ENCODE assay signal across 18 cellular contexts in genomic region chr11:91761406-91762027, GRCh38.
"Had no signal": no experiment of that assay in that cellular context is flagged by ENCODE, and none has a peak within 500 bp of the region (broad histone marks: within the 10 kb centered on the region; RNA-seq: fewer than 3 reads in every experiment).

No MANE protein-coding gene starts in this region.

- H3K27me3 Mint-ChIP-seq: activated B cell treated with CpG ODN at 0.5 μM for 24 hours; activated CD4-positive, alpha-beta T cell treated with anti-CD3 and anti-CD28 coated beads, Interleukin-2, amount 10 ng/mL, durations not matched to agents 7 days and 5 days; activated naive CD8-positive, alpha-beta T cell treated with anti-CD3 and anti-CD28 coated beads for 36 hours; naive thymus-derived CD4-positive, alpha-beta T cell; stimulated activated memory B cell treated with anti-CD40 and anti-IgM and Interleukin-4, amounts not matched to agents 10 μg/mL and 1 μg/mL and 100 μg/mL, for 72 hours had no signal

- H3K4me1 Mint-ChIP-seq: activated B cell treated with CpG ODN at 0.5 μM for 24 hours; activated CD4-positive, alpha-beta T cell treated with anti-CD3 and anti-CD28 coated beads, Interleukin-2, amount 10 ng/mL, durations not matched to agents 7 days and 5 days; activated naive CD8-positive, alpha-beta T cell treated with anti-CD3 and anti-CD28 coated beads for 36 hours; immature natural killer cell; naive thymus-derived CD4-positive, alpha-beta T cell; stimulated activated memory B cell treated with anti-CD40 and anti-IgM and Interleukin-4, amounts not matched to agents 10 μg/mL and 1 μg/mL and 100 μg/mL, for 72 hours had no signal

- H3K27me3 ChIP-seq: brain microvascular endothelial cell had no signal

- DNase-seq: activated B cell treated with CpG ODN at 0.5 μM for 24 hours; activated CD4-positive, alpha-beta T cell treated with anti-CD3 and anti-CD28 coated beads, Interleukin-2, amount 10 ng/mL, durations not matched to agents 7 days and 5 days; activated CD8-positive, alpha-beta memory T cell treated with anti-CD3 and anti-CD28 coated beads, Interleukin-2, amount 50 U/mL, for 48 hours; activated gamma-delta T cell treated with Interleukin-2 at 50 U/mL for 16 hours; activated naive CD8-positive, alpha-beta T cell treated with anti-CD3 and anti-CD28 coated beads for 36 hours; brain microvascular endothelial cell; cerebellar nuclear complex; effector CD8-positive, alpha-beta T cell; foreskin fibroblast; hypothalamus; immature natural killer cell; left colon; mucosa of descending colon; naive thymus-derived CD4-positive, alpha-beta T cell; posterior cingulate gyrus; retina; stimulated activated CD4-positive, alpha-beta T cell treated with anti-CD3 and anti-CD28 coated beads, Interleukin-2, amount 100 ng/mL, for 48 hours had no signal

- H3K4me3 Mint-ChIP-seq: activated B cell treated with CpG ODN at 0.5 μM for 24 hours; activated CD4-positive, alpha-beta T cell treated with anti-CD3 and anti-CD28 coated beads, Interleukin-2, amount 10 ng/mL, durations not matched to agents 7 days and 5 days; activated naive CD8-positive, alpha-beta T cell treated with anti-CD3 and anti-CD28 coated beads for 36 hours; immature natural killer cell; naive thymus-derived CD4-positive, alpha-beta T cell; stimulated activated memory B cell treated with anti-CD40 and anti-IgM and Interleukin-4, amounts not matched to agents 10 μg/mL and 1 μg/mL and 100 μg/mL, for 72 hours had no signal

- H3K4me3 ChIP-seq: mucosa of descending colon had no signal

- H3K36me3 ChIP-seq: brain microvascular endothelial cell had no signal

- H3K36me3 Mint-ChIP-seq: activated naive CD8-positive, alpha-beta T cell treated with anti-CD3 and anti-CD28 coated beads for 36 hours; immature natural killer cell; naive thymus-derived CD4-positive, alpha-beta T cell; stimulated activated memory B cell treated with anti-CD40 and anti-IgM and Interleukin-4, amounts not matched to agents 10 μg/mL and 1 μg/mL and 100 μg/mL, for 72 hours had no signal

- H3K27ac Mint-ChIP-seq: activated B cell treated with CpG ODN at 0.5 μM for 24 hours; activated CD4-positive, alpha-beta T cell treated with anti-CD3 and anti-CD28 coated beads, Interleukin-2, amount 10 ng/mL, durations not matched to agents 7 days and 5 days; activated naive CD8-positive, alpha-beta T cell treated with anti-CD3 and anti-CD28 coated beads for 36 hours; immature natural killer cell; naive thymus-derived CD4-positive, alpha-beta T cell; stimulated activated memory B cell treated with anti-CD40 and anti-IgM and Interleukin-4, amounts not matched to agents 10 μg/mL and 1 μg/mL and 100 μg/mL, for 72 hours had no signal

- ATAC-seq: left colon; mucosa of descending colon; naive thymus-derived CD4-positive, alpha-beta T cell; stimulated activated memory B cell treated with anti-CD40 and anti-IgM and Interleukin-4, amounts not matched to agents 10 μg/mL and 1 μg/mL and 100 μg/mL, for 72 hours had no signal

- H3K9me3 ChIP-seq: mucosa of descending colon had no signal

- H3K27ac ChIP-seq: brain microvascular endothelial cell had no signal
